ENCODE assay signal across 8 cellular contexts in the genomic region with DNA sequence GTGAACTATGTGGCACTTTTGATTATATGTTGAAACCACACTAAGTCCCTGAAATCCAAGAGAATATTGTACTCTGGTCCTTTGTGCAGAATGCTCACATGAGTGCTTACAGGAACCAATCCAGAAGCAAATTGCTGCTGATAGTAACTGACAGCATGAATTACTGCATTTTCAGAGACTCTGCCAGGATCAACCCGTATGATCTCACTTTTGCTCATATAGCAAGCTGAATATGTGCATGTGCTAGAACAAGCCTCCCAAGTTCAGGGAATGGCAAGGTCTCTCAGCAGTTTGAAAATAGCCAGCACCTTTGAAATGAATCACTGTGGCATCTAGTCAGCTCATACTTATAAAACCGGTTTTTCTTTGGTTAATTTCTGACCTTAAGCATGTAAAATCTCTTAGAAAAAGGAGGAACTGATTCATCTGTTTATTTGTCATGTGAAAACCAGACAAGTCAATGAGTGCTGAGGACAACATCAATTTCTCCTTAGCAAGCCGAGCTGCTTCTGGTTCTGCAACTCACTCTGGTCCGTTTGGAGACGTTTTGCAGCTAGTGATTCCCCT.
A peak's percentile ranks its signal among the peaks of the same experiment; 100 is the strongest.
DNase-seq lines count a peak whose midpoint lies in the region; ATAC-seq, FAIRE-seq and TF ChIP-seq lines count a peak whose summit lies in the region.

No MANE protein-coding gene starts in this region.

- ATAC-seq in HG03175 (IDR thresholded peaks at IDR 0.05; ENCODE audit: unreplicated experiment), result peak; percentile 66

- FAIRE-seq in D721Med (lab: Jason Lieb, UNC), result no peak

- no peak overlapping the region for H3K4me3 ChIP-seq in epithelial cell of esophagus (ENCODE audit: low read length)

- TF ChIP-seq CTCF in epithelial cell of esophagus (IDR thresholded peaks at IDR 0.05; ENCODE audit: insufficient read depth, low read depth, low read length, missing control alignments), result no peak
- no peak for TF ChIP-seq CTCF in D721Med (IDR thresholded peaks at IDR 0.05; ENCODE audit: insufficient read depth, missing control alignments)

- DNase-seq in stimulated activated CD4-positive, alpha-beta T cell treated with anti-CD3 and anti-CD28 coated beads, Interleukin-1b, Interleukin-23, amount 100 ng/mL, for 48 hours, result peak; percentile 4
- DNase-seq in stimulated activated CD4-positive, alpha-beta T cell treated with anti-CD3 and anti-CD28 coated beads, Interleukin-12 subunit alpha, Interleukin-12 subunit beta, amount 100 ng/mL, for 4 hours, result no peak
- DNase-seq in epithelial cell of esophagus (ENCODE audit: low read depth) (peak; percentile 99), NCI-H146 treated with DMSO at 0.1 percent for 48 hours (lab: John Stamatoyannopoulos, UW; ENCODE audit: unreplicated experiment) (no peak), CD1c-positive myeloid dendritic cell (ENCODE audit: extremely low spot score) (no peak), D721Med (ENCODE audit: insufficient read length, low spot score) (no peak)
- DNase-seq in activated CD8-positive, alpha-beta memory T cell treated with anti-CD3 and anti-CD28 coated beads, Interleukin-2, amount 50 U/mL, for 48 hours, result no peak

Comparison
In these comparisons a context has a peak if more than half of its experiments do, and no peak if none do; other contexts are left out.
1. DNase-seq: peak in stimulated activated CD4-positive, alpha-beta T cell treated with anti-CD3 and anti-CD28 coated beads, Interleukin-1b, Interleukin-23, amount 100 ng/mL, for 48 hours (single experiment) and epithelial cell of esophagus (single experiment); none in stimulated activated CD4-positive, alpha-beta T cell treated with anti-CD3 and anti-CD28 coated beads, Interleukin-12 subunit alpha, Interleukin-12 subunit beta, amount 100 ng/mL, for 4 hours (single experiment), NCI-H146 treated with DMSO at 0.1 percent for 48 hours (single experiment), CD1c-positive myeloid dendritic cell (single experiment), D721Med (single experiment) and activated CD8-positive, alpha-beta memory T cell treated with anti-CD3 and anti-CD28 coated beads, Interleukin-2, amount 50 U/mL, for 48 hours (single experiment).